In the genomic region with DNA sequence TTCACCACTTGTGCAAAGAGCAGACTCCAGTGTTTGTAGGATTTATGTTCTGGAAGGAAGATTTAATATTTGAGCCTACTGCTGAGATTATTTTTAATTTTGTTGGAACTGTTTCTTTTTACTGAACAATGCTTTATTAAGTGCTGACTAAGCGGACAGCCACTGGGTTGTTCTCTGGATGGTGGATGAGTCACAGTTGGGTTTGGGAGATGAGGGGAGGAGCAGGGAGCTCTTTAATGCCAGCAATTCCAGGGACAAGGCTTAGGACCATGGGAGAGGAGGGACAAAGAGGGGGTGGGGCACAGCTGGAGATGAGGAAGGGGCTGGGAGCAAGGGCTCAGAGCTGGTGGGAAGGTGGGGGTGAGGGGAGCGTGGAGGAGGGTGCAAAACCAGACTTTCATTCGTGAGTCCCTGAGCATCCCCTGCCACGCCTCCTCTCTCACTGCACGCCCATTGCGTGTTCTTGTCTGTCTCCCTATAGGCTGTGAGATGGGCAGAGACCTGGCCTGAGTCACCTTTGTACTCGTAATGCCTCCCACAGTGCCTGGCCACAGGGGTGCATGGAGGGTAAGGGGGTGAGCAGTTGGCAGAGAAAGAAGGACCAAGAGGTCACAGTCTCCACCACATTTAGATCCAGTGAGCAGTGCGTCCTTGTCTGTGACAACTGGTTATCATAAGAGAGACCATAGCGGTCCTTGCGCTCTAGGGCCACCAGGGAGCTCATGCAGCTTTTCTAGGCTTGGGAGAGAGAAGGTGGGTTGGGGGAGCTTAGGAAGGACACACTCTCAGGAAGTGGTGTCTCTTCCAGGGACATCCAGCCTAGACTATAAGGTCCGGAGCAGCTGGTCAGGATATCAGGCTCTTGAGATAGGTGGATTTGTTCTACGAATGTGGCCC, we compare ENCODE assay signal across 1 cellular context.
TF ChIP-seq lines count a peak whose summit lies in the region.

No MANE protein-coding gene starts in this region.

TF ChIP-seq in HCT116, 20 proteins besides CTCF, POLR2A, EP300 and RAD21 (continued from another document):
- TF ChIP-seq SP1 (IDR thresholded peaks at IDR 0.05; ENCODE audit: low read depth) (0 out of 2 replicates have a peak, but pooled peaks have one; percentile 51), EGR1 (IDR thresholded peaks at IDR 0.05; ENCODE audit: low read depth) (no peak)
